ENCODE assay signal across 8 cellular contexts in the genomic region with DNA sequence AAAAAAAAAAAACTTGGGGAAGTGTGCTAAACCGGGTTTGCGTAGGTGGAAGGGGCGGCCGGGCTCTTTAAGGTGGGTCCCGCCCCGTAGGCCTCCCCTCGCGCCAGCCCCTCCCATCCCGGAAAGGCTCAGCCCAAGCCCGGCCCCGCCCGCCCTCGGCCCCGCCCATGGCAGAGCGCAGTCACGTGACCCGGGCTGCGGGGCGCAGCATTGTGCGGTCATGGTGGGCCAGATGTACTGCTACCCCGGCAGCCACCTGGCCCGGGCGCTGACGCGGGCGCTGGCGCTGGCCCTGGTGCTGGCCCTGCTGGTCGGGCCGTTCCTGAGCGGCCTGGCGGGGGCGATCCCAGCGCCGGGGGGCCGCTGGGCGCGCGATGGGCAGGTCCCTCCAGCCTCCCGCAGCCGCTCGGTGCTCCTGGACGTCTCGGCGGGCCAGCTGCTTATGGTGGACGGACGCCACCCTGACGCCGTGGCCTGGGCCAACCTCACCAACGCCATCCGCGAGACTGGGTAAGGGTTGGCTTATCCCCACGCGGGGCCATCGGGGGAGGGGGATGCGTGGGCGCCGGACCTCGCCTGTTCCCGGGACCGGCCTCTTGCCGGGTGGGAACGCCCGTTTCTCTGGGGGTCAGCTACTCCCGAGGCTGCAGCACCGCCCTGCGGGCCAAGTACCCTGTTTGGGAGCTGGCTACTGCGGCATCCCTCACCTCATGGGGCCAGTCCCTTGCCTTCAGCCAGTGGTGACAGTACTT. TPM values are rescaled to one million over a fixed set of nuclear protein-coding genes. Genes with fewer than 3 reads are reported as not detected.
DNase-seq lines count a peak whose midpoint lies in the region; TF ChIP-seq lines count a peak whose summit lies in the region.

A gene with protein sequence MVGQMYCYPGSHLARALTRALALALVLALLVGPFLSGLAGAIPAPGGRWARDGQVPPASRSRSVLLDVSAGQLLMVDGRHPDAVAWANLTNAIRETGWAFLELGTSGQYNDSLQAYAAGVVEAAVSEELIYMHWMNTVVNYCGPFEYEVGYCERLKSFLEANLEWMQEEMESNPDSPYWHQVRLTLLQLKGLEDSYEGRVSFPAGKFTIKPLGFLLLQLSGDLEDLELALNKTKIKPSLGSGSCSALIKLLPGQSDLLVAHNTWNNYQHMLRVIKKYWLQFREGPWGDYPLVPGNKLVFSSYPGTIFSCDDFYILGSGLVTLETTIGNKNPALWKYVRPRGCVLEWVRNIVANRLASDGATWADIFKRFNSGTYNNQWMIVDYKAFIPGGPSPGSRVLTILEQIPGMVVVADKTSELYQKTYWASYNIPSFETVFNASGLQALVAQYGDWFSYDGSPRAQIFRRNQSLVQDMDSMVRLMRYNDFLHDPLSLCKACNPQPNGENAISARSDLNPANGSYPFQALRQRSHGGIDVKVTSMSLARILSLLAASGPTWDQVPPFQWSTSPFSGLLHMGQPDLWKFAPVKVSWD (plus strand): TSS at position 207 of the 752 bp plus-strand sequence. CDS start 14 bp downstream, at position 221.

- H3K4me3 ChIP-seq in MG63 (peak within 1 kb of the TSS; percentile 76), SJCRH30 (peak within 1 kb of the TSS; percentile 72), foreskin fibroblast (ENCODE audit: low read depth in 1 of 2, low read length in 2 of 2) (peak within 1 kb of the TSS; percentile 94 to 96), neuron (ENCODE audit: low read length) (peak within 1 kb of the TSS; percentile 94)

- H2BK5ac ChIP-seq in H9 (ENCODE audit: insufficient read length, low read length), result no peak within 1 kb of the TSS

- peaks cover 6% of the 10 kb centered on the region for H3K79me1 ChIP-seq in H9 (ENCODE audit: insufficient read depth, low read depth, low read length, poor library complexity, severe bottlenecking)

- H3K36me3 Mint-ChIP-seq in H9 (ENCODE audit: insufficient read depth in 1 of 3, low read depth in 3 of 3), result peaks cover 1 to 5% (median 4%) of the 10 kb centered on the region in 3 experiments; a peak in 4 of 7 replicates

- in situ Hi-C loops in G401 (cut with HindIII; ENCODE audit: low sequenced_read_pairs), result no loop called here

- H3K14ac ChIP-seq in H9 (ENCODE audit: insufficient read depth, low read length), result peak within 1 kb of the TSS; percentile 43; the same call in 1 of the 2 replicates

- H3K4me1 ChIP-seq in H9 (ENCODE audit: insufficient read depth, low read length) (peaks cover 5% of the 10 kb centered on the region; the same call in 1 of the 2 replicates), SJCRH30 (no peaks in the 10 kb centered on the region), neuron (ENCODE audit: insufficient read depth, low read length) (peaks cover 9% of the 10 kb centered on the region)

- H3K9ac ChIP-seq in H9 (ENCODE audit: extremely low read depth, insufficient read length, low read length), result peak within 1 kb of the TSS; percentile 61

- TF ChIP-seq CTCF in H9 (conservative IDR thresholded peaks at IDR 0.05) (no peak), foreskin fibroblast (IDR thresholded peaks at IDR 0.05; ENCODE audit: low read depth, low read length) (no peak)

- peak within 1 kb of the TSS; percentile 58 for H3K4me2 ChIP-seq in H9 (ENCODE audit: insufficient read depth, insufficient read length, low read length)

- H3K9me3 ChIP-seq in H9 (ENCODE audit: control insufficient read depth, low read depth, low read length), result no peaks in the 10 kb centered on the region
- no peaks in the 10 kb centered on the region for H3K9me3 ChIP-seq in MG63
- no peaks in the 10 kb centered on the region for H3K9me3 ChIP-seq in SJCRH30 (replicated peaks)
- no peaks in the 10 kb centered on the region for H3K9me3 ChIP-seq in neuron (ENCODE audit: low read length)

- no peaks in the 10 kb centered on the region for H4K20me1 ChIP-seq in H9 (ENCODE audit: control insufficient read depth, insufficient read depth, insufficient read length)

- H3K27ac ChIP-seq in H9 (ENCODE audit: insufficient read length, low read depth, low read length) (no peak within 1 kb of the TSS), SJCRH30 (no peak within 1 kb of the TSS)

- no peak within 1 kb of the TSS for H3T11ph ChIP-seq in H9 (ENCODE audit: low read length)

- H4K91ac ChIP-seq in H9 (ENCODE audit: insufficient read length, low read depth, low read length), result no peak within 1 kb of the TSS

- H3K27me3 ChIP-seq in H9 (ENCODE audit: insufficient read depth, low read length) (no peaks in the 10 kb centered on the region), MG63 (no peaks in the 10 kb centered on the region), SJCRH30 (0 out of 2 replicates have a peak, but pooled peaks cover 3% of the 10 kb centered on the region), neuron (ENCODE audit: insufficient read depth, low read length) (no peaks in the 10 kb centered on the region)

- no peak within 1 kb of the TSS for H4K5ac ChIP-seq in H9 (ENCODE audit: insufficient read length, low read depth, low read length)

- H3K4ac ChIP-seq in H9 (ENCODE audit: low read depth, low read length), result no peak within 1 kb of the TSS; the same call in 1 of the 2 replicates

- DNase-seq in G401 (ENCODE audit: low spot score), result peak; percentile 96
- DNase-seq in H9, result peak; percentile 98
- DNase-seq in MG63, result peak; percentile 90
- peak; percentile 93 to 94 for DNase-seq in SJCRH30
- DNase-seq in activated gamma-delta T cell treated with anti-CD3 and anti-CD28 coated beads, Interleukin-2, amount 50 U/mL, for 16 hours (ENCODE audit: low read depth), result peak; percentile 91
- DNase-seq in foreskin fibroblast, result peak; percentile 94 to 97
- peak; percentile 78 for DNase-seq in stromal cell of bone marrow (ENCODE audit: low read depth)

- peaks cover 10 to 20% of the 10 kb centered on the region in 2 experiments for H3K4me1 Mint-ChIP-seq in H9

- no peak within 1 kb of the TSS for H2AFZ ChIP-seq in H9 (ENCODE audit: low read length)
- peak within 1 kb of the TSS; percentile 84 for H2AFZ ChIP-seq in neuron (ENCODE audit: low read depth, low read length)

- no peaks in the 10 kb centered on the region for H3K79me2 ChIP-seq in H9 (ENCODE audit: insufficient read depth, low read length)

- H3K23me2 ChIP-seq in H9 (ENCODE audit: insufficient read length, low read depth, low read length, poor library complexity, severe bottlenecking), result peaks cover 7% of the 10 kb centered on the region

- peak within 1 kb of the TSS; percentile 79 to 90 for H3K4me3 Mint-ChIP-seq in H9

- no peak within 1 kb of the TSS for H2AK5ac ChIP-seq in H9 (ENCODE audit: insufficient read length, low read length)

- no peak within 1 kb of the TSS for H2BK120ac ChIP-seq in H9 (ENCODE audit: low read depth, low read length, poor library complexity, severe bottlenecking)

- peak within 1 kb of the TSS in 2 of 3 experiments; percentile 87 to 95; a peak in 2 of 7 replicates for H3K27ac Mint-ChIP-seq in H9

- H3K27me3 Mint-ChIP-seq in H9 (ENCODE audit: low read depth), result no peaks in the 10 kb centered on the region

- WGBS in H9 (ENCODE audit: extremely low coverage, insufficient read length, low lambda C conversion rate), result no CpG with 5 or more reads among the region's 67 CpGs

- no peak within 1 kb of the TSS for H3K56ac ChIP-seq in H9 (ENCODE audit: insufficient read length, low read depth, low read length)

- H2BK20ac ChIP-seq in H9 (ENCODE audit: low read depth, low read length, poor library complexity, severe bottlenecking), result no peak within 1 kb of the TSS

- peak within 1 kb of the TSS; percentile 70 for H3K18ac ChIP-seq in H9 (ENCODE audit: insufficient read length, low read depth, low read length)

- no peaks in the 10 kb centered on the region for H3K36me3 ChIP-seq in MG63
- no peaks in the 10 kb centered on the region for H3K36me3 ChIP-seq in SJCRH30
- H3K36me3 ChIP-seq in neuron (ENCODE audit: insufficient read depth, low read length), result peaks cover 2% of the 10 kb centered on the region

- no peak within 1 kb of the TSS for H2BK12ac ChIP-seq in H9 (ENCODE audit: insufficient read length, low read depth, low read length)

- no peak within 1 kb of the TSS for H2BK15ac ChIP-seq in H9 (ENCODE audit: low read depth, low read length)

- H4K8ac ChIP-seq in H9 (replicated peaks; ENCODE audit: insufficient read length, low read depth, low read length), result no peak within 1 kb of the TSS

- no peaks in the 10 kb centered on the region; a peak in 1 of 5 replicates for H3K9me3 Mint-ChIP-seq in H9

- H3K23ac ChIP-seq in H9 (ENCODE audit: insufficient read length, low read depth, low read length), result no peak within 1 kb of the TSS

RNA-seq across cellular contexts. Expression of the gene that starts here (rescaled TPM):
- 15.4 and 16.3 TPM in 2 replicates for total RNA-seq in G401 (2014; rRNA removed; shearing (Covaris generic))
- 31.4 and 35.6 TPM in 2 replicates for total RNA-seq in H9 (2021)
- total RNA-seq in MG63 (2014; rRNA removed; shearing (Covaris generic); ENCODE audit: low replicate concordance), result 5.2 and 6.8 TPM in 2 replicates
- total RNA-seq in SJCRH30 (2014; rRNA removed; shearing (Covaris generic)), result 2.9 and 4.1 TPM in 2 replicates
